ENCODE assay signal across 8 cellular contexts in the genomic region with DNA sequence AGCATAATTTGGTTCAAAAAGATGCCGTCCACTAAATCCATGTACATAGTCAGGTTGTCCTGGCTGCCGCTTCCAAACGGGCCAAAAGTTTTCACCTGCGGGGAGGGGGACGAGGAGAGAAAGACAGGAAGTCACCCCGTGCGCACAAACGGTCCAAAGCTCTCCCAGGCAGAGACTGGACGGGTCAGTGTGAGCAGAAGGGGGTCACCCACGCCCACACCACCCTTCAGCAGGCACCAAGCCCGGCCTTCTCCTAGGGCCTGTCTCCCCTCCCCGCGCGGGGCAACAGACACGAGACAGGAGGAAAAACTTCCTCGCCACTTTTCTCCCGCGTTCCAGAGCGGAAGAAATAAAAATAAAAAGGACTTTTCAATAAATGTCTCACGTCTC. TPM values are rescaled to one million over a fixed set of nuclear protein-coding genes. Genes with fewer than 3 reads are reported as not detected.
DNase-seq lines count a peak whose midpoint lies in the region; ATAC-seq and TF ChIP-seq lines count a peak whose summit lies in the region.

No MANE protein-coding gene starts in this region.

- peaks cover 0 to 2% (median 0%) of the 10 kb centered on the region in 7 donors for H3K9me3 Mint-ChIP-seq in CD14-positive monocyte
- H3K9me3 Mint-ChIP-seq in IgD-negative memory B cell: peaks cover 0 to 1% (median 0%) of the 10 kb centered on the region in 3 donors
- H3K9me3 Mint-ChIP-seq in HFFc6: no peaks in the 10 kb centered on the region

- intact Hi-C loops in CD14-positive monocyte (cut with micrococcal nuclease): loop anchor here (1.0 to 10.0 kb wide), 3 partner anchors 52 to 172 kb away; partner anchors contain the start of gene GPR68 (in 1 of the 2)
- intact Hi-C loops in mucosa of descending colon (cut with DNase I, micrococcal nuclease): loop anchor here (5.0 kb wide), 1 partner anchor 94 kb away; no protein-coding TSS in a partner anchor

- DNase-seq in CD14-positive monocyte (ENCODE audit: low spot score) (no peak), caudate nucleus (lab: John Stamatoyannopoulos, UW) (no peak), mucosa of descending colon (peak; percentile 57 to 76 (median 66)), HFFc6 (no peak), amniotic stem cell (lab: John Stamatoyannopoulos, UW) (no peak), superior temporal gyrus (ENCODE audit: extremely low spot score) (no peak), SHP77 treated with DMSO at 0.1 percent for 48 hours (lab: John Stamatoyannopoulos, UW) (no peak)

- H3K27ac Mint-ChIP-seq in CD14-positive monocyte (peak overlapping the region; percentile 83 to 96 (median 90)), IgD-negative memory B cell (peak overlapping the region; percentile 89 to 98 (median 96)), HFFc6 (no peak overlapping the region)

- no peaks in the 10 kb centered on the region for H3K36me3 ChIP-seq in mucosa of descending colon (ENCODE audit: low read depth)

- peak overlapping the region; percentile 98 to 99 for H3K4me3 Mint-ChIP-seq in CD14-positive monocyte
- H3K4me3 Mint-ChIP-seq in IgD-negative memory B cell: peak overlapping the region; percentile 89 to 100 (median 96)
- H3K4me3 Mint-ChIP-seq in HFFc6: no peak overlapping the region

- H3K4me1 ChIP-seq in mucosa of descending colon (ENCODE audit: low read depth): peaks cover 30% of the 10 kb centered on the region

- TF ChIP-seq CTCF in CD14-positive monocyte (IDR thresholded peaks at IDR 0.05): no peak
- TF ChIP-seq CTCF in mucosa of descending colon (IDR thresholded peaks at IDR 0.05): no peak
- no peak for TF ChIP-seq CTCF in HFFc6 (IDR thresholded peaks at IDR 0.05)

- no peaks in the 10 kb centered on the region for H3K9me3 ChIP-seq in mucosa of descending colon

- H3K4me3 ChIP-seq in mucosa of descending colon: peak overlapping the region; percentile 71

- peak overlapping the region; percentile 65 for H3K27ac ChIP-seq in caudate nucleus (ENCODE audit: low read depth, low read length)

- H3K36me3 Mint-ChIP-seq in CD14-positive monocyte (peaks cover 28 to 34% of the 10 kb centered on the region in 2 donors), IgD-negative memory B cell (peaks cover 3% of the 10 kb centered on the region), HFFc6 (ENCODE audit: low read depth) (no peaks in the 10 kb centered on the region)

- peak; percentile 18 for ATAC-seq in mucosa of descending colon

- H3K27me3 Mint-ChIP-seq in CD14-positive monocyte (ENCODE audit: low read depth in 3 of 3): peaks cover 0 to 3% (median 0%) of the 10 kb centered on the region in 3 donors
- H3K27me3 Mint-ChIP-seq in IgD-negative memory B cell: no peaks in the 10 kb centered on the region
- peaks cover 53% of the 10 kb centered on the region for H3K27me3 Mint-ChIP-seq in HFFc6 (ENCODE audit: insufficient read depth)

- H3K4me1 Mint-ChIP-seq in CD14-positive monocyte (peaks cover 74% of the 10 kb centered on the region), IgD-negative memory B cell (peaks cover 22 to 39% (median 37%) of the 10 kb centered on the region in 3 donors), HFFc6 (ENCODE audit: low read depth) (no peaks in the 10 kb centered on the region)

RNA-seq across cellular contexts. Expression of gene CCDC88C, which starts 0.9 kb away (rescaled TPM):
- polyA plus RNA-seq in CD14-positive monocyte (10 to 100 TPM; 11.6 to 12.3 TPM), IgD-negative memory B cell (30.5 TPM)
- 10 to 100 TPM; 30.1 to 62.1 (median 56.6) TPM for total RNA-seq in mucosa of descending colon
- total RNA-seq in HFFc6 (2021; fragmentation: NEBNext Ultra II Directional; extraction: Animal tissue kit (Norgen Biotek cat#: 25700)): under 1 TPM in 3 of 6 experiments, not detected in 3; 0.09 to 0.61 (median 0.19) TPM

Comparison
In these comparisons a context has a peak if more than half of its experiments do, and no peak if none do; other contexts are left out.
1. DNase-seq: peak in mucosa of descending colon (3 of 3); none in CD14-positive monocyte (single experiment), caudate nucleus (0 of 61), HFFc6 (single experiment), amniotic stem cell (single experiment), superior temporal gyrus (single experiment) and SHP77 treated with DMSO at 0.1 percent for 48 hours (single experiment).
2. RNA of gene CCDC88C, which starts 0.9 kb away (total RNA-seq): 30.1 to 62.1 TPM in mucosa of descending colon; 0.09 to 0.61 TPM in HFFc6; every median in the first group is over 10 times any median in the second.